Comparison of ENCODE assay signal across 9 cellular contexts in genomic region chr14:65156568-65157366, GRCh38. TPM values are rescaled to one million over a fixed set of nuclear protein-coding genes. Genes with fewer than 3 reads are reported as not detected.
DNase-seq lines count a peak whose midpoint lies in the region; ATAC-seq, FAIRE-seq and TF ChIP-seq lines count a peak whose summit lies in the region.
"Had no signal": no experiment of that assay in that cellular context is flagged by ENCODE, and none has a peak within 500 bp of the region (broad histone marks: within the 10 kb centered on the region; RNA-seq: fewer than 3 reads in every experiment).

No MANE protein-coding gene starts in this region.

- H3K27me3 ChIP-seq in astrocyte (ENCODE audit: insufficient read depth, low read length) (no peaks in the 10 kb centered on the region), lower lobe of right lung (ENCODE audit: low read depth) (no peaks in the 10 kb centered on the region)
- H3K27me3 ChIP-seq in CD8-positive, alpha-beta T cell (ENCODE audit: insufficient read depth, low read length): no peaks in the 10 kb centered on the region

- H3K27ac ChIP-seq in astrocyte (ENCODE audit: low read depth, low read length) (no peak overlapping the region), lower lobe of right lung (peak overlapping the region; percentile 87)
- no peak overlapping the region for H3K27ac ChIP-seq in CD8-positive, alpha-beta T cell (ENCODE audit: low read depth, low read length)

- H3K27ac Mint-ChIP-seq in astrocyte (ENCODE audit: unreplicated experiment) (no peak overlapping the region), osteocyte (ENCODE audit: unreplicated experiment) (no peak overlapping the region)
- H3K27ac Mint-ChIP-seq in CD8-positive, alpha-beta T cell: no peak overlapping the region

- H3K4me1 Mint-ChIP-seq in astrocyte (ENCODE audit: low read depth, unreplicated experiment) (peaks cover 7% of the 10 kb centered on the region), osteocyte (ENCODE audit: unreplicated experiment) (peaks cover 5% of the 10 kb centered on the region)
- no peaks in the 10 kb centered on the region for H3K4me1 Mint-ChIP-seq in CD8-positive, alpha-beta T cell (ENCODE audit: low read depth)

- no peaks in the 10 kb centered on the region for H3K79me2 ChIP-seq in astrocyte (ENCODE audit: insufficient read depth, low read length)

- no peak for TF ChIP-seq CTCF in astrocyte (IDR thresholded peaks at IDR 0.05; ENCODE audit: insufficient read depth, low read depth, low read length)
- no peak for TF ChIP-seq CTCF in lower lobe of right lung (IDR thresholded peaks at IDR 0.05)
- no peak for TF ChIP-seq CTCF in osteocyte (IDR thresholded peaks at IDR 0.05)
- TF ChIP-seq CTCF in CD8-positive, alpha-beta T cell (IDR thresholded peaks at IDR 0.05): no peak

- no peak overlapping the region for H3K4me2 ChIP-seq in astrocyte (ENCODE audit: low read length)

- peak; percentile 76 for DNase-seq in astrocyte (ENCODE audit: low read depth)
- peak; percentile 54 for DNase-seq in lower lobe of right lung
- no peak for DNase-seq in activated CD8-positive, alpha-beta memory T cell treated with anti-CD3 and anti-CD28 coated beads, Interleukin-2, amount 50 U/mL, for 48 hours
- DNase-seq in osteocyte (ENCODE audit: extremely low spot score, unreplicated experiment): no peak
- DNase-seq in activated CD4-positive, alpha-beta T cell treated with anti-CD3 and anti-CD28 coated beads, Interleukin-2, amount 50 U/mL, for 1 hour: no peak
- no peak for DNase-seq in CD8-positive, alpha-beta T cell

- POLR2A ChIA-PET in CD8-positive, alpha-beta T cell (lab: Charles Lee): no interaction called here

- FAIRE-seq in astrocyte (lab: Jason Lieb, UNC): no peak

- intact Hi-C loops in lower lobe of right lung (cut with DNase I): no loop called here
- intact Hi-C loops in CD8-positive, alpha-beta T cell (cut with DNase I, micrococcal nuclease): no loop called here

- H3K9me3 ChIP-seq in astrocyte (ENCODE audit: insufficient read depth, low read depth, low read length): no peaks in the 10 kb centered on the region
- H3K9me3 ChIP-seq in lower lobe of right lung: no peaks in the 10 kb centered on the region
- no peaks in the 10 kb centered on the region for H3K9me3 ChIP-seq in CD8-positive, alpha-beta T cell (ENCODE audit: low read length)

- H3K36me3 Mint-ChIP-seq in astrocyte (ENCODE audit: low read depth, unreplicated experiment) (no peaks in the 10 kb centered on the region), osteocyte (ENCODE audit: unreplicated experiment) (no peaks in the 10 kb centered on the region)
- no peaks in the 10 kb centered on the region for H3K36me3 Mint-ChIP-seq in CD8-positive, alpha-beta T cell

- ATAC-seq in GM18909 (IDR thresholded peaks at IDR 0.05; ENCODE audit: poor library complexity, unreplicated experiment) (peak; percentile 68), HG03066 (IDR thresholded peaks at IDR 0.05; ENCODE audit: low read depth, unreplicated experiment) (peak; percentile 61), lower lobe of right lung (peak; percentile 80 to 85)
- ATAC-seq in CD8-positive, alpha-beta T cell: no peak
- ATAC-seq: left colon had no signal

- no peak overlapping the region for H3K9ac ChIP-seq in astrocyte (ENCODE audit: low read length)

- H2AFZ ChIP-seq in astrocyte (ENCODE audit: low read depth, low read length): no peak overlapping the region

- no peaks in the 10 kb centered on the region for H4K20me1 ChIP-seq in astrocyte (ENCODE audit: insufficient read depth, low read length)

- CTCF ChIA-PET in CD8-positive, alpha-beta T cell (lab: Charles Lee): interaction anchor here (0.8 to 2.1 kb wide), 4 partner anchors 7 to 914 kb away, joined by 3 to 9 read pairs (median 4); no protein-coding TSS in a partner anchor

- H3K4me3 Mint-ChIP-seq in astrocyte (ENCODE audit: unreplicated experiment) (no peak overlapping the region), osteocyte (ENCODE audit: unreplicated experiment) (no peak overlapping the region)
- no peak overlapping the region for H3K4me3 Mint-ChIP-seq in CD8-positive, alpha-beta T cell

- peaks cover 5% of the 10 kb centered on the region for H3K4me1 ChIP-seq in astrocyte (ENCODE audit: insufficient read depth, low read length)
- peaks cover 14% of the 10 kb centered on the region for H3K4me1 ChIP-seq in lower lobe of right lung
- H3K4me1 ChIP-seq in CD8-positive, alpha-beta T cell (ENCODE audit: insufficient read depth, low read length): no peaks in the 10 kb centered on the region

- H3K9me3 Mint-ChIP-seq in astrocyte (ENCODE audit: unreplicated experiment) (no peaks in the 10 kb centered on the region), osteocyte (ENCODE audit: unreplicated experiment) (no peaks in the 10 kb centered on the region)
- H3K9me3 Mint-ChIP-seq in CD8-positive, alpha-beta T cell: no peaks in the 10 kb centered on the region

- no peak overlapping the region for H3K4me3 ChIP-seq in astrocyte (ENCODE audit: insufficient read depth, low read depth, low read length)
- peak overlapping the region; percentile 27 for H3K4me3 ChIP-seq in lower lobe of right lung
- H3K4me3 ChIP-seq in CD8-positive, alpha-beta T cell (ENCODE audit: low read depth, low read length): no peak overlapping the region

- H3K36me3 ChIP-seq in astrocyte (ENCODE audit: insufficient read depth, low read length) (no peaks in the 10 kb centered on the region), lower lobe of right lung (no peaks in the 10 kb centered on the region)
- no peaks in the 10 kb centered on the region for H3K36me3 ChIP-seq in CD8-positive, alpha-beta T cell (ENCODE audit: insufficient read depth, low read length)

- H3K27me3 Mint-ChIP-seq in astrocyte (ENCODE audit: low read depth, unreplicated experiment) (peaks cover under 1% of the 10 kb centered on the region), osteocyte (ENCODE audit: unreplicated experiment) (peaks cover 9% of the 10 kb centered on the region)
- no peaks in the 10 kb centered on the region for H3K27me3 Mint-ChIP-seq in CD8-positive, alpha-beta T cell (ENCODE audit: low read depth)

RNA-seq across cellular contexts. Expression of gene MAX, which starts 54.5 kb away (rescaled TPM):
- total RNA-seq in astrocyte (113 and 115 TPM in 2 replicates), lower lobe of right lung (105 TPM), osteocyte (119 and 120 TPM in 2 replicates)
- 100 to 1,000 TPM; 143 to 153 TPM for total RNA-seq in CD8-positive, alpha-beta T cell

Comparison
In these comparisons a context has a peak if more than half of its experiments do, and no peak if none do; other contexts are left out.
1. DNase-seq: peak in astrocyte (single experiment) and lower lobe of right lung (single experiment); none in activated CD8-positive, alpha-beta memory T cell treated with anti-CD3 and anti-CD28 coated beads, Interleukin-2, amount 50 U/mL, for 48 hours (single experiment), osteocyte (single experiment), activated CD4-positive, alpha-beta T cell treated with anti-CD3 and anti-CD28 coated beads, Interleukin-2, amount 50 U/mL, for 1 hour (single experiment) and CD8-positive, alpha-beta T cell (0 of 7).